8 cellular contexts compared by ENCODE assay signal in genomic region chr10:32980558-32981468, GRCh38.
DNase-seq lines count a peak whose midpoint lies in the region; FAIRE-seq and TF ChIP-seq lines count a peak whose summit lies in the region.

No MANE protein-coding gene starts in this region.

- H3K9me3 ChIP-seq in Loucy (ENCODE audit: insufficient read depth, low read depth, low read length), result no peaks in the 10 kb centered on the region

- peak overlapping the region; percentile 72 for H3K4me3 ChIP-seq in Loucy (ENCODE audit: low read length, poor library complexity, severe bottlenecking)

- peaks cover 21% of the 10 kb centered on the region; the same call in 1 of the 2 replicates for H3F3A ChIP-seq in Loucy (ENCODE audit: low read depth)

- peak overlapping the region; percentile 69 for H3K9ac ChIP-seq in Loucy (ENCODE audit: low read depth, low read length, poor library complexity, severe bottlenecking)

- H3K36me3 ChIP-seq in Loucy (ENCODE audit: insufficient read depth, low read length), result no peaks in the 10 kb centered on the region

- DNase-seq in ELF-1 (ENCODE audit: low read depth, low spot score) (peak; percentile 97), H54 (ENCODE audit: insufficient read length, low spot score) (peak; percentile 70), SIG-M5 (lab: John Stamatoyannopoulos, UW) (peak; percentile 9), globus pallidus (ENCODE audit: low spot score) (peak; percentile 70), non-pigmented ciliary epithelial cell (ENCODE audit: low read depth) (peak; percentile 97), superior temporal gyrus (ENCODE audit: extremely low spot score) (peak; percentile 86)
- peak; percentile 73 for DNase-seq in activated gamma-delta T cell treated with anti-CD3 and anti-CD28 coated beads, Interleukin-2, amount 50 U/mL, for 16 hours (ENCODE audit: low read depth)

- no peaks in the 10 kb centered on the region for H3K79me2 ChIP-seq in Loucy (ENCODE audit: insufficient read depth, low read length)

- H3K27me3 ChIP-seq in Loucy (ENCODE audit: insufficient read depth, low read length, poor library complexity, severe bottlenecking), result no peaks in the 10 kb centered on the region

- peaks cover 56% of the 10 kb centered on the region for H3K4me1 ChIP-seq in Loucy (ENCODE audit: insufficient read depth, low read length, poor library complexity, severe bottlenecking)

- TF ChIP-seq CTCF in Loucy (conservative IDR thresholded peaks at IDR 0.05; ENCODE audit: low read length), result no peak

- no peaks in the 10 kb centered on the region for H3K9me2 ChIP-seq in Loucy (replicated peaks; ENCODE audit: low read depth, low read length)

- FAIRE-seq in H54 (lab: Jason Lieb, UNC), result peak; percentile 97

- H3K4me2 ChIP-seq in Loucy (ENCODE audit: low read depth, low read length, poor library complexity, severe bottlenecking), result peak overlapping the region; percentile 73

- H2AFZ ChIP-seq in Loucy (ENCODE audit: low read length), result peak overlapping the region; percentile 88

- TF ChIP-seq POLR2A in H54 (IDR thresholded peaks at IDR 0.05; ENCODE audit: low read depth, low read length), result peak; percentile 70

- H4K20me1 ChIP-seq in Loucy (ENCODE audit: insufficient read depth, low read length, poor library complexity, severe bottlenecking), result no peaks in the 10 kb centered on the region

Comparison
In these comparisons a context has a peak if more than half of its experiments do, and no peak if none do; other contexts are left out.
1. Peak in every context shown above with its lines: DNase-seq and H3K4me3 ChIP-seq.
2. DNase-seq: peak in every context shown above with its lines; median percentile 97 in ELF-1; 97 in non-pigmented ciliary epithelial cell; 86 in superior temporal gyrus; 73 in activated gamma-delta T cell treated with anti-CD3 and anti-CD28 coated beads, Interleukin-2, amount 50 U/mL, for 16 hours; 70 in H54; 70 in globus pallidus; 9 in SIG-M5.